In the genomic region with DNA sequence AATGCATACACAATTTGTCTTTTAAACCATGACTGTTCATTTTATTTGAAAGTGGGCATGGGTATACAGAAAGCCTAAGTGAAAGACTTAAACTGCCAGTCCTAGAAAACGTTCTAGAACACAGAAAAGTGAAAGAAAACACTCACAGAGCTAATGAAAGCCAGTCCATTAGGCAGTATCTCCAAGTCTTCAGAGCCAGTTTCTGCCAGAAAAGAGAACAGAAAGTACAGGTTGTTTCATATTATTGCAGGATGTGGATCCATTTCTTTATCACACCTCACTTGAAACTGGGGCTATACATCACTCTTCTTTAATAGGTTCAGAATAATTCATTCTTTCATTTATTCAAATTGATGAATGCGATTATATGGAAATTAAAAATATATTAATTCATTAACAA, we compare ENCODE assay signal across 18 cellular contexts. TPM values are rescaled to one million over a fixed set of nuclear protein-coding genes. Genes with fewer than 3 reads are reported as not detected.
DNase-seq lines count a peak whose midpoint lies in the region; ATAC-seq and TF ChIP-seq lines count a peak whose summit lies in the region.
"Had no signal": no experiment of that assay in that cellular context is flagged by ENCODE, and none has a peak within 500 bp of the region (broad histone marks: within the 10 kb centered on the region; RNA-seq: fewer than 3 reads in every experiment).

No MANE protein-coding gene starts in this region.

- no peaks in the 10 kb centered on the region for H3K36me3 ChIP-seq in gastrocnemius medialis
- H3K36me3 ChIP-seq: colonic mucosa, left ventricle myocardium inferior had no signal

- ATAC-seq in GM19025 (IDR thresholded peaks at IDR 0.05; ENCODE audit: low read depth, unreplicated experiment) (peak; percentile 53), GM21619 (IDR thresholded peaks at IDR 0.05; ENCODE audit: unreplicated experiment) (peak; percentile 61), HG03103 (IDR thresholded peaks at IDR 0.05; ENCODE audit: low read depth, unreplicated experiment) (peak; percentile 86), gastrocnemius medialis (no peak)
- ATAC-seq: right cardiac atrium had no signal

- DNase-seq in medulla oblongata (ENCODE audit: extremely low spot score), result peak; percentile 8
- no peak for DNase-seq in SHP77 treated with DMSO at 0.1 percent for 48 hours (lab: John Stamatoyannopoulos, UW)
- DNase-seq in dedifferentiated amniotic fluid mesenchymal stem cell (ENCODE audit: extremely low spot score), result no peak
- DNase-seq in gastrocnemius medialis, result no peak
- DNase-seq: activated CD4-positive, alpha-beta T cell treated with anti-CD3 and anti-CD28 coated beads, Interleukin-2, amount 10 ng/mL, durations not matched to agents 24 days and 14 days; activated T-cell treated with anti-CD3 and anti-CD28 coated beads, Interleukin-2, amount 50 U/mL, for 48 hours; amniotic stem cell; CD4-positive, CD25-positive, alpha-beta regulatory T cell; colonic mucosa; left ventricle myocardium inferior; NCI-H1417 treated with DMSO at 0.1 percent for 48 hours; NCI-H510A treated with DMSO at 0.1 percent for 48 hours; nephron progenitor cell; right cardiac atrium had no signal

- H3K4me1 ChIP-seq in gastrocnemius medialis, result no peaks in the 10 kb centered on the region
- H3K4me1 ChIP-seq: colonic mucosa, left ventricle myocardium inferior had no signal

- no peaks in the 10 kb centered on the region for H3K9me3 ChIP-seq in gastrocnemius medialis
- H3K9me3 ChIP-seq: colonic mucosa, left ventricle myocardium inferior had no signal

- intact Hi-C loops in gastrocnemius medialis (cut with DNase I; ENCODE audit: low total_unique reads), result no loop called here

- H3K27me3 ChIP-seq in gastrocnemius medialis, result no peaks in the 10 kb centered on the region
- H3K27me3 ChIP-seq: colonic mucosa had no signal

- TF ChIP-seq CTCF in gastrocnemius medialis (IDR thresholded peaks at IDR 0.05 in 4 of 5, conservative IDR thresholded peaks at IDR 0.05 in 1 of 5), result no peak

- no peak for TF ChIP-seq POLR2A in gastrocnemius medialis (IDR thresholded peaks at IDR 0.05)

- in situ Hi-C loops in gastrocnemius medialis (cut with MboI; ENCODE audit: low sequenced_read_pairs in 4 of 4), result no loop called here

- no peak overlapping the region for H3K4me3 ChIP-seq in gastrocnemius medialis
- H3K4me3 ChIP-seq: colonic mucosa, left ventricle myocardium inferior had no signal

- H3K27ac ChIP-seq in gastrocnemius medialis, result no peak overlapping the region
- H3K27ac ChIP-seq: colonic mucosa, left ventricle myocardium inferior had no signal

RNA-seq across cellular contexts. Expression of gene PON1, which starts 7.7 kb away (rescaled TPM):
- total RNA-seq in gastrocnemius medialis, result under 1 TPM in 1 of 4 donors, not detected in 3; 0.31 TPM
- total RNA-seq: activated CD4-positive, alpha-beta T cell treated with anti-CD3 and anti-CD28 coated beads, Interleukin-2, amount 10 ng/mL, durations not matched to agents 24 days and 14 days; CD4-positive, CD25-positive, alpha-beta regulatory T cell; colonic mucosa; left ventricle myocardium inferior; T-helper 2 cell treated with Interferon-gamma antibody and Interleukin-4, amounts not matched to agents 100 ng/mL and 5 ng/mL, for 36 hours had no signal

Comparison
In these comparisons a context has a peak if more than half of its experiments do, and no peak if none do; other contexts are left out.
1. ATAC-seq: peak in GM19025 (single experiment), GM21619 (single experiment) and HG03103 (single experiment); none in gastrocnemius medialis (0 of 2).